19 cellular contexts compared by ENCODE assay signal in genomic region chr6:22896716-22897115, GRCh38.
DNase-seq lines count a peak whose midpoint lies in the region; ATAC-seq, FAIRE-seq and TF ChIP-seq lines count a peak whose summit lies in the region.
"Had no signal": no experiment of that assay in that cellular context is flagged by ENCODE, and none has a peak within 500 bp of the region (broad histone marks: within the 10 kb centered on the region; RNA-seq: fewer than 3 reads in every experiment).

No MANE protein-coding gene starts in this region.

- no TSS peak for BruUV-seq in endothelial cell of umbilical vein (replicated peaks; lab: Mats Ljungman, UMichigan)

- no peak overlapping the region for H3K4me3 ChIP-seq in H7 (ENCODE audit: insufficient read depth, low read depth, low read length)
- no peak overlapping the region for H3K4me3 ChIP-seq in NT2/D1 (ENCODE audit: insufficient read length, low read depth)
- no peak overlapping the region for H3K4me3 ChIP-seq in endothelial cell of umbilical vein (replicated peaks in 1 of 3; ENCODE audit: insufficient read depth in 1 of 3, low read depth in 1 of 3, low read length in 3 of 3)
- H3K4me3 ChIP-seq in lower lobe of right lung = no peak overlapping the region
- H3K4me3 ChIP-seq: GM12878, GM23248 had no signal

- no peaks in the 10 kb centered on the region for H3K27me3 ChIP-seq in H7 (ENCODE audit: control insufficient read depth, insufficient read depth, low read length)
- no peaks in the 10 kb centered on the region for H3K27me3 ChIP-seq in NT2/D1 (ENCODE audit: insufficient read depth, insufficient read length)
- no peaks in the 10 kb centered on the region for H3K27me3 ChIP-seq in endothelial cell of umbilical vein (ENCODE audit: control insufficient read depth in 2 of 2, insufficient read depth in 2 of 2, low read length in 2 of 2)
- H3K27me3 ChIP-seq in lower lobe of right lung (ENCODE audit: low read depth) = no peaks in the 10 kb centered on the region

- dilution Hi-C loops in endothelial cell of umbilical vein (cut with MboI; ENCODE audit: extremely low pct_ligation_motif_present, low sequenced_read_pairs) = no loop called here

- no peaks in the 10 kb centered on the region for H3K79me2 ChIP-seq in endothelial cell of umbilical vein (ENCODE audit: control insufficient read depth, insufficient read depth, low read length)

- H4K20me1 ChIP-seq in endothelial cell of umbilical vein (replicated peaks; ENCODE audit: control insufficient read depth, extremely low read depth, insufficient read depth, low read length) = no peaks in the 10 kb centered on the region

- CTCF ChIA-PET in endothelial cell of umbilical vein (lab: Charles Lee) = interaction anchor here (2.2 kb wide), 1 partner anchor 10 kb away, joined by 7 read pairs; no protein-coding TSS in a partner anchor

- no peak for FAIRE-seq in endothelial cell of umbilical vein (lab: Jason Lieb, UNC)
- FAIRE-seq: GM12878, GM19239, H54 had no signal

- H3K9me3 ChIP-seq in NT2/D1 (ENCODE audit: insufficient read depth, low read length) (no peaks in the 10 kb centered on the region), endothelial cell of umbilical vein (replicated peaks; ENCODE audit: control insufficient read depth, insufficient read depth, low read length) (no peaks in the 10 kb centered on the region), lower lobe of right lung (no peaks in the 10 kb centered on the region)
- H3K9me3 ChIP-seq: Caco-2 had no signal

- H3K9me1 ChIP-seq in endothelial cell of umbilical vein (replicated peaks; ENCODE audit: control insufficient read depth, extremely low read depth, insufficient read depth, low read length) = no peaks in the 10 kb centered on the region

- H3K27ac ChIP-seq in endothelial cell of umbilical vein (ENCODE audit: insufficient read depth, low read depth, low read length) (no peak overlapping the region), lower lobe of right lung (no peak overlapping the region)
- H3K27ac ChIP-seq: GM23248 had no signal

- TF ChIP-seq CTCF in endothelial cell of umbilical vein (IDR thresholded peaks at IDR 0.05; ENCODE audit: extremely low read depth in 1 of 2, insufficient read depth in 1 of 2, low read depth in 1 of 2, low read length in 2 of 2) = no peak
- TF ChIP-seq CTCF in lower lobe of right lung (IDR thresholded peaks at IDR 0.05) = no peak

- H3K36me3 ChIP-seq in H7 (replicated peaks; ENCODE audit: control insufficient read depth, insufficient read depth, low read length) = no peaks in the 10 kb centered on the region
- no peaks in the 10 kb centered on the region for H3K36me3 ChIP-seq in NT2/D1 (ENCODE audit: insufficient read depth, insufficient read length, low read length)
- H3K36me3 ChIP-seq in endothelial cell of umbilical vein (ENCODE audit: control insufficient read depth in 2 of 2, extremely low read depth in 1 of 2, insufficient read depth in 2 of 2, low read length in 2 of 2) = no peaks in the 10 kb centered on the region
- no peaks in the 10 kb centered on the region for H3K36me3 ChIP-seq in lower lobe of right lung

- H3K9ac ChIP-seq in NT2/D1 (ENCODE audit: insufficient read length, low read depth) (no peak overlapping the region), endothelial cell of umbilical vein (replicated peaks; ENCODE audit: extremely low read depth, insufficient read depth, low read length) (no peak overlapping the region)
- H3K9ac ChIP-seq: GM23248 had no signal

- peak overlapping the region; percentile 38 for H2AFZ ChIP-seq in endothelial cell of umbilical vein (ENCODE audit: low read depth, low read length)
- H2AFZ ChIP-seq: GM23248 had no signal

- POLR2A ChIA-PET in endothelial cell of umbilical vein (lab: Charles Lee) = no interaction called here

- no peak for TF ChIP-seq POLR2A in endothelial cell of umbilical vein (IDR thresholded peaks at IDR 0.05; ENCODE audit: low read depth, low read length)

- H3K4me2 ChIP-seq in endothelial cell of umbilical vein (ENCODE audit: insufficient read depth, low read length) = no peak overlapping the region

- intact Hi-C loops in endothelial cell of umbilical vein (cut with micrococcal nuclease) = no loop called here
- intact Hi-C loops in lower lobe of right lung (cut with DNase I) = no loop called here

- H3K4me1 ChIP-seq in NT2/D1 (ENCODE audit: insufficient read depth, insufficient read length) (no peaks in the 10 kb centered on the region), endothelial cell of umbilical vein (ENCODE audit: control insufficient read depth, extremely low read depth, insufficient read depth, low read length) (peaks cover 15% of the 10 kb centered on the region), lower lobe of right lung (no peaks in the 10 kb centered on the region)

- DNase-seq in H7 (peak; percentile 15), NT2/D1 (ENCODE audit: low read depth, low spot score) (peak; percentile 18), endothelial cell of umbilical vein (ENCODE audit: low read depth, low spot score) (no peak), iPS-NIHi11 (ENCODE audit: low spot score) (peak; percentile 17), DMS79 treated with DMSO at 0.1 percent for 48 hours (lab: John Stamatoyannopoulos, UW) (no peak), NCI-H1930 (lab: John Stamatoyannopoulos, UW) (no peak), lower lobe of right lung (no peak)
- DNase-seq: C1 segment of cervical spinal cord; Caco-2; CD4-positive, CD25-positive, alpha-beta regulatory T cell; CD8-positive, alpha-beta T cell; DMS153; EL; GDM1; GM23248; HCEC 1CT had no signal

- ATAC-seq in lower lobe of right lung = no peak
- ATAC-seq: CD8-positive, alpha-beta T cell; GM12878 had no signal

TF ChIP-seq in endothelial cell of umbilical vein, 7 proteins besides CTCF, POLR2A, EP300 and RAD21:
- no peak for TF ChIP-seq JUN (IDR thresholded peaks at IDR 0.05; ENCODE audit: borderline replicate concordance, insufficient read depth, insufficient read length, low read depth)
- no peak for TF ChIP-seq FOS (IDR thresholded peaks at IDR 0.05; ENCODE audit: borderline replicate concordance, insufficient read depth, low read length)
- TF ChIP-seq EZH2 (IDR thresholded peaks at IDR 0.05; ENCODE audit: borderline replicate concordance, low read depth, low read length, severe bottlenecking) = no peak
- no peak for TF ChIP-seq POLR2AphosphoS5 (IDR thresholded peaks at IDR 0.05; ENCODE audit: insufficient read depth, low read depth, low read length)
- no peak for TF ChIP-seq GATA2 (IDR thresholded peaks at IDR 0.05; ENCODE audit: insufficient read depth, insufficient read length, low read depth, low read length)
- no peak for TF ChIP-seq MAX (IDR thresholded peaks at IDR 0.05; ENCODE audit: insufficient read depth, insufficient read length)
- no peak for TF ChIP-seq MYC (IDR thresholded peaks at IDR 0.05; ENCODE audit: low read depth, low read length)

Comparison
In these comparisons a context has a peak if more than half of its experiments do, and no peak if none do; other contexts are left out.
1. DNase-seq: peak in H7 (single experiment), NT2/D1 (single experiment) and iPS-NIHi11 (single experiment); none in endothelial cell of umbilical vein (single experiment), DMS79 treated with DMSO at 0.1 percent for 48 hours (single experiment), NCI-H1930 (0 of 2) and lower lobe of right lung (single experiment).